In genomic region chr20:9989066-9989724, GRCh38 we compare ENCODE assay signal across 10 cellular contexts. TPM values are rescaled to one million over a fixed set of nuclear protein-coding genes. Genes with fewer than 3 reads are reported as not detected.
DNase-seq lines count a peak whose midpoint lies in the region; ATAC-seq and TF ChIP-seq lines count a peak whose summit lies in the region.
"Had no signal": no experiment of that assay in that cellular context is flagged by ENCODE, and none has a peak within 500 bp of the region (broad histone marks: within the 10 kb centered on the region; RNA-seq: fewer than 3 reads in every experiment).

No MANE protein-coding gene starts in this region.

- CTCF ChIA-PET in OCI-LY7 (lab: Charles Lee; ENCODE audit: unreplicated experiment), result no interaction called here

- POLR2A ChIA-PET in OCI-LY7 (lab: Charles Lee), result interaction anchor here (0.6 kb wide), 1 partner anchor 97 kb away, joined by 3 read pairs; no protein-coding TSS in a partner anchor

- TF ChIP-seq CTCF in left ventricle myocardium inferior (IDR thresholded peaks at IDR 0.05; ENCODE audit: borderline replicate concordance), result no peak
- TF ChIP-seq CTCF in astrocyte of the spinal cord (IDR thresholded peaks at IDR 0.05; ENCODE audit: low read depth, low read length), result no peak
- no peak for TF ChIP-seq CTCF in OCI-LY7 (conservative IDR thresholded peaks at IDR 0.05; ENCODE audit: low read length)

- H3K4me3 ChIP-seq in left ventricle myocardium inferior (no peak overlapping the region), astrocyte of the spinal cord (ENCODE audit: low read depth, low read length) (no peak overlapping the region), aorta (ENCODE audit: low read length in 2 of 2) (no peak overlapping the region), OCI-LY7 (ENCODE audit: low read depth, low read length, poor library complexity, severe bottlenecking) (no peak overlapping the region)
- H3K4me3 ChIP-seq: SJSA1 had no signal

- no peaks in the 10 kb centered on the region for H3K9me3 ChIP-seq in left ventricle myocardium inferior (replicated peaks)
- H3K9me3 ChIP-seq in aorta (ENCODE audit: control insufficient read depth, low read length), result no peaks in the 10 kb centered on the region
- no peaks in the 10 kb centered on the region for H3K9me3 ChIP-seq in OCI-LY7 (ENCODE audit: low read length)
- H3K9me3 ChIP-seq: SJSA1 had no signal

- H3K79me2 ChIP-seq in OCI-LY7 (ENCODE audit: insufficient read depth, low read depth, low read length), result no peaks in the 10 kb centered on the region

- no peak overlapping the region for H3K27ac ChIP-seq in left ventricle myocardium inferior (replicated peaks)
- H3K27ac ChIP-seq in aorta (ENCODE audit: low read depth in 1 of 2, low read length in 2 of 2), result no peak overlapping the region
- H3K27ac ChIP-seq in OCI-LY7 (ENCODE audit: low read depth, low read length, poor library complexity, severe bottlenecking), result no peak overlapping the region
- H3K27ac ChIP-seq: SJSA1 had no signal

- ATAC-seq in Right ventricle myocardium superior (ENCODE audit: poor library complexity) (peak; percentile 69), aorta (ENCODE audit: low FRiP score) (peak; percentile 65), HG03439 (IDR thresholded peaks at IDR 0.05; ENCODE audit: unreplicated experiment) (no peak)

- H2AFZ ChIP-seq in OCI-LY7 (ENCODE audit: low read length), result no peak overlapping the region

- no TSS peak for BruUV-seq in OCI-LY7 (replicated peaks; lab: Mats Ljungman, UMichigan)

- H3K27me3 ChIP-seq in left ventricle myocardium inferior (ENCODE audit: low read depth) (no peaks in the 10 kb centered on the region), aorta (ENCODE audit: control insufficient read depth in 1 of 2, insufficient read depth in 2 of 2, low read length in 1 of 2) (no peaks in the 10 kb centered on the region)

- DNase-seq in Right ventricle myocardium superior, result no peak
- DNase-seq in left ventricle myocardium inferior, result no peak
- DNase-seq in astrocyte of the spinal cord (ENCODE audit: low read depth, low spot score), result peak; percentile 82
- DNase-seq in left kidney (ENCODE audit: low read depth, low spot score), result peak; percentile 21
- no peak for DNase-seq in aorta
- no peak for DNase-seq in DMS 273 (lab: John Stamatoyannopoulos, UW; ENCODE audit: unreplicated experiment)
- no peak for DNase-seq in OCI-LY7 (ENCODE audit: low spot score)
- DNase-seq: cerebellar nuclear complex had no signal

- 1 to 3% methylated on average over 1 of the region's 1 CpG for WGBS in aorta, 2 donors

- no peaks in the 10 kb centered on the region for H3K4me1 ChIP-seq in left ventricle myocardium inferior
- no peaks in the 10 kb centered on the region for H3K4me1 ChIP-seq in aorta (ENCODE audit: control insufficient read depth in 1 of 2, insufficient read depth in 2 of 2, low read length in 2 of 2)
- no peaks in the 10 kb centered on the region for H3K4me1 ChIP-seq in OCI-LY7 (ENCODE audit: insufficient read depth, low read length, poor library complexity, severe bottlenecking)
- H3K4me1 ChIP-seq: SJSA1 had no signal

- H3K36me3 ChIP-seq in left ventricle myocardium inferior (no peaks in the 10 kb centered on the region), aorta (ENCODE audit: control insufficient read depth in 1 of 2, insufficient read depth in 2 of 2, low read length in 1 of 2) (no peaks in the 10 kb centered on the region), OCI-LY7 (ENCODE audit: insufficient read depth, low read length) (no peaks in the 10 kb centered on the region)
- H3K36me3 ChIP-seq: SJSA1 had no signal

- in situ Hi-C loops in astrocyte of the spinal cord (cut with HindIII; ENCODE audit: low sequenced_read_pairs), result loop anchor here (25.0 kb wide), 1 partner anchor 98 kb away; no protein-coding TSS in a partner anchor

- H3K4me2 ChIP-seq in OCI-LY7 (ENCODE audit: low read length), result no peak overlapping the region

- intact Hi-C loops in Right ventricle myocardium superior (cut with DNase I), result no loop called here
- intact Hi-C loops in left ventricle myocardium inferior (cut with micrococcal nuclease), result no loop called here
- intact Hi-C loops in aorta (cut with DNase I), result loop anchor here in 1 of 2 donors (10.0 kb wide), 1 partner anchor 226 kb away; the partner anchor contains the start of gene SNAP25
- intact Hi-C loops in OCI-LY7 (cut with micrococcal nuclease; ENCODE audit: unreplicated experiment), result no loop called here

- no peaks in the 10 kb centered on the region for H4K20me1 ChIP-seq in OCI-LY7 (ENCODE audit: insufficient read depth, low read length)

- no peaks in the 10 kb centered on the region for H3K9me2 ChIP-seq in OCI-LY7 (ENCODE audit: insufficient read depth, low read length)

RNA-seq across cellular contexts. Expression of gene ANKEF1, which starts 45.6 kb away (rescaled TPM):
- total RNA-seq in Right ventricle myocardium superior, result 0.73 TPM
- 1.3 TPM for total RNA-seq in left ventricle myocardium inferior
- total RNA-seq in aorta, result 1 to 10 TPM; 1.5 to 2.3 TPM
- polyA plus RNA-seq in aorta, result under 1 TPM in 1 of 2 donors, not detected in 1; 0.50 TPM
- total RNA-seq in OCI-LY7 (2014; rRNA removed; shearing (Covaris generic)), result 1.1 and 2.0 TPM in 2 replicates
- total RNA-seq in OCI-LY7 (2022), result 4.7 and 6.4 TPM in 2 replicates

Comparison
In these comparisons a context has a peak if more than half of its experiments do, and no peak if none do; other contexts are left out.
1. DNase-seq: peak in astrocyte of the spinal cord (single experiment) and left kidney (single experiment); none in Right ventricle myocardium superior (single experiment), left ventricle myocardium inferior (single experiment), aorta (0 of 2), DMS 273 (single experiment) and OCI-LY7 (single experiment).